7 cellular contexts compared by ENCODE assay signal in genomic region chr1:166827426-166827825, GRCh38.
"Had no signal": no experiment of that assay in that cellular context is flagged by ENCODE, and none has a peak within 500 bp of the region (broad histone marks: within the 10 kb centered on the region; RNA-seq: fewer than 3 reads in every experiment).

No MANE protein-coding gene starts in this region.

- DNase-seq: H9, HCEC 1CT, IMR-90, KBM-7 had no signal

- H3K27ac ChIP-seq: HL-60, KMS-11 had no signal

- H2AFZ ChIP-seq: GM23338 had no signal

- H3K4me3 ChIP-seq: GM23338 had no signal

- H3K9ac ChIP-seq: KMS-11 had no signal

- ATAC-seq: GM23338 had no signal

- H3K4me2 ChIP-seq: GM23338, KMS-11 had no signal
